ENCODE assay signal across 29 cellular contexts in genomic region chr2:24903527-24904103, GRCh38.
"Had no signal": no experiment of that assay in that cellular context is flagged by ENCODE, and none has a peak within 500 bp of the region (broad histone marks: within the 10 kb centered on the region; RNA-seq: fewer than 3 reads in every experiment).

No MANE protein-coding gene starts in this region.

- H3K4me2 ChIP-seq: SK-N-SH had no signal

- H3K9ac ChIP-seq: SK-N-SH had no signal

- H3K4me3 Mint-ChIP-seq: activated CD8-positive, alpha-beta T cell treated with anti-CD3 and anti-CD28 coated beads for 36 hours; activated naive CD8-positive, alpha-beta T cell treated with anti-CD3 and anti-CD28 coated beads, Interleukin-2, amount 50 U/mL, for 24 hours; activated T-cell treated with anti-CD3 and anti-CD28 coated beads, Interleukin-2, amount 50 U/mL, for 72 hours had no signal

- ATAC-seq: activated CD4-positive, CD25-positive, alpha-beta regulatory T cell treated with anti-CD3 and anti-CD28 coated beads, Interleukin-2, amount 50 U/mL, for 24 hours; activated CD8-positive, alpha-beta T cell treated with anti-CD3 and anti-CD28 coated beads for 36 hours; activated naive CD4-positive, alpha-beta T cell treated with anti-CD3 and anti-CD28 coated beads, Interleukin-2, amount 50 U/mL, for 72 hours; activated naive CD8-positive, alpha-beta T cell treated with anti-CD3 and anti-CD28 coated beads, Interleukin-2, amount 50 U/mL, for 24 hours; activated T-cell treated with anti-CD3 and anti-CD28 coated beads, Interleukin-2, amount 50 U/mL, for 72 hours; body of pancreas; Panc1 had no signal

- DNase-seq: activated CD4-positive, alpha-beta T cell treated with anti-CD3 and anti-CD28 coated beads for 4 hours; activated CD8-positive, alpha-beta memory T cell treated with anti-CD3 and anti-CD28 coated beads, Interleukin-2, amount 50 U/mL, for 4 hours; activated CD8-positive, alpha-beta T cell treated with anti-CD3 and anti-CD28 coated beads for 36 hours; activated naive CD4-positive, alpha-beta T cell treated with Interleukin-2 at 50 U/mL for 16 hours; activated naive CD8-positive, alpha-beta T cell treated with anti-CD3 and anti-CD28 coated beads, Interleukin-2, amount 50 U/mL, for 24 hours; activated T-cell treated with anti-CD3 and anti-CD28 coated beads, Interleukin-2, amount 50 U/mL, for 72 hours; amniotic stem cell; body of pancreas; cerebellar nuclear complex; MM.1S; NCI-H1105; NCI-H1436; NCI-H187; NCI-H2081; NCI-H510A treated with DMSO at 0.1 percent for 48 hours; NCI-H69; NK-92 treated with Interleukin-12 subunit alpha and Interleukin-12 subunit beta, amount 100 ng/mL, for 24 hours; OCI-M1; Right ventricle myocardium superior; SJCRH30; SK-N-SH; T-helper 1 cell; WERI-Rb-1 had no signal

- H3K36me3 ChIP-seq: ascending aorta had no signal

- H3K4me1 ChIP-seq: ascending aorta, body of pancreas had no signal

- H3K27ac ChIP-seq: ascending aorta, body of pancreas, RWPE1, SJCRH30, WERI-Rb-1 had no signal

- H3K27me3 Mint-ChIP-seq: activated CD8-positive, alpha-beta T cell treated with anti-CD3 and anti-CD28 coated beads for 36 hours; activated naive CD8-positive, alpha-beta T cell treated with anti-CD3 and anti-CD28 coated beads, Interleukin-2, amount 50 U/mL, for 24 hours had no signal

- H3K9me3 Mint-ChIP-seq: activated CD8-positive, alpha-beta T cell treated with anti-CD3 and anti-CD28 coated beads for 36 hours; activated naive CD4-positive, alpha-beta T cell treated with anti-CD3 and anti-CD28 coated beads, Interleukin-2, amount 50 U/mL, for 72 hours; activated naive CD8-positive, alpha-beta T cell treated with anti-CD3 and anti-CD28 coated beads, Interleukin-2, amount 50 U/mL, for 24 hours; activated T-cell treated with anti-CD3 and anti-CD28 coated beads, Interleukin-2, amount 50 U/mL, for 72 hours had no signal

- H3K4me3 ChIP-seq: ascending aorta, body of pancreas, SJCRH30 had no signal

- H3K27ac Mint-ChIP-seq: activated CD8-positive, alpha-beta T cell treated with anti-CD3 and anti-CD28 coated beads for 36 hours; activated naive CD8-positive, alpha-beta T cell treated with anti-CD3 and anti-CD28 coated beads, Interleukin-2, amount 50 U/mL, for 24 hours; activated T-cell treated with anti-CD3 and anti-CD28 coated beads, Interleukin-2, amount 50 U/mL, for 72 hours; activated T-helper 2 cell treated with anti-CD3 and anti-CD28 coated beads, Interferon-gamma antibody, Interleukin-2, Interleukin-4, amounts not matched to agents 10 μg/mL and 5 μg/mL and 100 μg/mL, durations not matched to agents 14 hours and 24 hours and 36 hours had no signal

- H3K9me3 ChIP-seq: ascending aorta, body of pancreas, SJCRH30, SK-N-SH had no signal

- H3K27me3 ChIP-seq: ascending aorta, body of pancreas, SJCRH30 had no signal
